8 cellular contexts compared by ENCODE assay signal in the genomic region with DNA sequence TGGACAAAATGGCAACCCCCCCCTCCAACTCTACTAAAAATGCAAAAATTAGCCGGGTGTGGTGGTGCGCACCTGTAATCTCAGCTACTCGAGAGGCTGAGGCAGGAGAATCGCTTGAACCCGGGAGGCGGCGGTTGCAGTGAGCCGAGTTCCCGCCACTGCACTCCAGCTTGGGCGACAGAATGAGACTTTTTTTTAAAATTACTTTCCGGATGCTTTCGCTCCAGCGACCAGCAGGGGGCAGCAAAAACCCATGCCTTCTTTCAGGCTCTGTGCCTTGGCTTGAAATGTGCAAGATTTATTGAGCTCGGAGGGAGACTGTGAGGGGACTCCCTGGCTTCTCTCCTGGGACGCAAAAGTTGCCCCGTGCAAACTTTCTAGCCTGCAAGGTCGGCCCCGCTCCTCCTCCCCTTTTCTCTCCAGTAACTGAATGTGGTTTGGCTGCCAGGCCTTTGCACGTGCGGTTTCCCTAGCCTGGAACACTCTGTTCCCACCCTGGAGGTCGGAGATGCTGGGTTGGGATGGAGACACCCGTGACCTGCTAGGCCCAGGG.
DNase-seq lines count a peak whose midpoint lies in the region; ATAC-seq, FAIRE-seq and TF ChIP-seq lines count a peak whose summit lies in the region.

No MANE protein-coding gene starts in this region.

- H3K36me3 ChIP-seq in H1 (ENCODE audit: control insufficient read depth in 2 of 4, insufficient read depth in 4 of 4, low read length in 3 of 4) (no peaks in the 10 kb centered on the region), mesendoderm (ENCODE audit: control insufficient read depth, insufficient read depth, low read length) (no peaks in the 10 kb centered on the region)

- no peaks in the 10 kb centered on the region for H3K36me3 Mint-ChIP-seq in activated CD8-positive, alpha-beta T cell treated with anti-CD3 and anti-CD28 coated beads, Interleukin-2, amount 10 ng/mL, durations not matched to agents 7 days and 5 days (ENCODE audit: low read depth)

- H3K79me1 ChIP-seq in H1 (ENCODE audit: low read depth, low read length) (no peaks in the 10 kb centered on the region), mesendoderm (ENCODE audit: low read length) (no peaks in the 10 kb centered on the region)

- no peaks in the 10 kb centered on the region for H4K20me1 ChIP-seq in H1 (replicated peaks in 1 of 2; ENCODE audit: control insufficient read depth in 1 of 2, insufficient read depth in 2 of 2, low read length in 2 of 2)

- H3K4me1 Mint-ChIP-seq in activated CD8-positive, alpha-beta T cell treated with anti-CD3 and anti-CD28 coated beads, Interleukin-2, amount 10 ng/mL, durations not matched to agents 7 days and 5 days (ENCODE audit: low read depth) = peaks cover 4% of the 10 kb centered on the region

- H4K91ac ChIP-seq in H1 (replicated peaks; ENCODE audit: insufficient read length, low read length) = no peak overlapping the region

- H2BK120ac ChIP-seq in H1 (replicated peaks; ENCODE audit: low read depth, low read length) = no peak overlapping the region
- H2BK120ac ChIP-seq in mesendoderm (ENCODE audit: low read depth, low read length) = no peak overlapping the region

- H3K27me3 ChIP-seq in H1 (replicated peaks in 1 of 4; ENCODE audit: control insufficient read depth in 3 of 4, extremely low read depth in 1 of 4, insufficient read depth in 3 of 4, low read length in 3 of 4) = peaks cover 0 to 8% (median 4%) of the 10 kb centered on the region in 4 experiments; a peak in 4 of 7 replicates
- H3K27me3 ChIP-seq in mesendoderm (ENCODE audit: insufficient read depth, low read length, poor library complexity) = no peaks in the 10 kb centered on the region

- TF ChIP-seq POLR2A in H1 (IDR thresholded peaks at IDR 0.05; ENCODE audit: control extremely low read depth in 1 of 2, low read depth in 2 of 2, low read length in 2 of 2) = no peak

- H3K4me3 ChIP-seq in H1 (ENCODE audit: extremely low read depth in 1 of 4, insufficient read depth in 2 of 4, low read depth in 3 of 4, low read length in 4 of 4) = no peak overlapping the region
- no peak overlapping the region for H3K4me3 ChIP-seq in mesendoderm (ENCODE audit: low read length)

- no peak overlapping the region for H2BK12ac ChIP-seq in H1 (ENCODE audit: low read depth, low read length)

- FAIRE-seq in GM18507 (lab: Jason Lieb, UNC) = peak; percentile 79
- FAIRE-seq in H1 (lab: Jason Lieb, UNC) = no peak

- no peaks in the 10 kb centered on the region for H3K9me3 Mint-ChIP-seq in activated CD8-positive, alpha-beta T cell treated with anti-CD3 and anti-CD28 coated beads, Interleukin-2, amount 10 ng/mL, durations not matched to agents 7 days and 5 days (ENCODE audit: insufficient read depth)

- no peak for TF ChIP-seq EP300 in H1 (IDR thresholded peaks at IDR 0.05; ENCODE audit: borderline replicate concordance in 1 of 2, low read depth in 2 of 2, low read length in 2 of 2)

- no peak overlapping the region for H3K9ac ChIP-seq in H1 (replicated peaks in 1 of 4; ENCODE audit: extremely low read depth in 1 of 4, low read depth in 3 of 4, low read length in 3 of 4)
- no peak overlapping the region for H3K9ac ChIP-seq in mesendoderm (ENCODE audit: low read length)

- POLR2A ChIA-PET in activated CD8-positive, alpha-beta T cell treated with anti-CD3 and anti-CD28 coated beads, Interleukin-2, amount 10 ng/mL, durations not matched to agents 7 days and 5 days (lab: Charles Lee) = no interaction called here
- POLR2A ChIA-PET in H1 (lab: Charles Lee; ENCODE audit: partially characterized antibody) = no interaction called here

- H3K14ac ChIP-seq in H1 (ENCODE audit: insufficient read length) = no peak overlapping the region

- H3K4me2 ChIP-seq in H1 (ENCODE audit: insufficient read depth in 1 of 2, low read depth in 2 of 2, low read length in 2 of 2) = no peak overlapping the region
- no peak overlapping the region for H3K4me2 ChIP-seq in mesendoderm (ENCODE audit: low read length)

- H3K56ac ChIP-seq in H1 (replicated peaks; ENCODE audit: insufficient read length, low read depth, low read length) = no peak overlapping the region
- no peak overlapping the region for H3K56ac ChIP-seq in mesendoderm (ENCODE audit: low read length)

- peaks cover 3% of the 10 kb centered on the region for H3K27me3 Mint-ChIP-seq in activated CD8-positive, alpha-beta T cell treated with anti-CD3 and anti-CD28 coated beads, Interleukin-2, amount 10 ng/mL, durations not matched to agents 7 days and 5 days (ENCODE audit: low read depth)

- H4K8ac ChIP-seq in H1 (ENCODE audit: extremely low read depth, insufficient read depth, low read length) = no peak overlapping the region
- H4K8ac ChIP-seq in mesendoderm (ENCODE audit: low read depth, low read length) = no peak overlapping the region

- H3K9me3 ChIP-seq in H1 (ENCODE audit: insufficient read depth in 2 of 2, low read depth in 1 of 2, low read length in 1 of 2) = peaks cover 6% of the 10 kb centered on the region in 2 experiments; a peak in 2 of 4 replicates

- H3K4me1 ChIP-seq in H1 (replicated peaks in 1 of 4; ENCODE audit: control insufficient read depth in 3 of 4, insufficient read depth in 4 of 4, low read length in 3 of 4) (no peaks in the 10 kb centered on the region), mesendoderm (ENCODE audit: control insufficient read depth, low read depth, low read length) (no peaks in the 10 kb centered on the region)

- H2AFZ ChIP-seq in H1 (ENCODE audit: low read length) = no peak overlapping the region

- peak; percentile 74 to 79 for TF ChIP-seq RAD21 in H1 (IDR thresholded peaks at IDR 0.05 in 1 of 2, conservative IDR thresholded peaks at IDR 0.05 in 1 of 2; ENCODE audit: low read depth in 2 of 2, low read length in 2 of 2)

- DNase-seq in AG08395 (ENCODE audit: low spot score) (peak; percentile 74), GM18507 (ENCODE audit: extremely low spot score, insufficient read length, low read depth) (peak; percentile 42), NCI-H446 treated with DMSO at 0.1 percent for 48 hours (lab: John Stamatoyannopoulos, UW) (peak; percentile 53), H1 (ENCODE audit: low read depth in 1 of 2, low spot score in 2 of 2) (peak in 1 of 2 experiments; percentile 92), mesendoderm (peak; percentile 73)
- peak; percentile 87 for DNase-seq in activated CD8-positive, alpha-beta T cell treated with anti-CD3 and anti-CD28 coated beads, Interleukin-2, amount 10 ng/mL, durations not matched to agents 7 days and 5 days
- DNase-seq in stimulated activated CD8-positive, alpha-beta memory T cell treated with anti-CD3 and anti-CD28 coated beads, Interleukin-2, amount 100 ng/mL, for 1 hour (ENCODE audit: low read depth in 2 of 2) = peak; percentile 48 to 58

- no peak overlapping the region for H2BK5ac ChIP-seq in H1 (ENCODE audit: low read depth, low read length)
- no peak overlapping the region for H2BK5ac ChIP-seq in mesendoderm (ENCODE audit: low read length)

- no peak overlapping the region for H4K5ac ChIP-seq in H1 (ENCODE audit: insufficient read length, low read depth, low read length)
- H4K5ac ChIP-seq in mesendoderm (ENCODE audit: low read length) = no peak overlapping the region

- TF ChIP-seq CTCF in H1 (IDR thresholded peaks at IDR 0.05; ENCODE audit: control extremely low read depth in 1 of 3, insufficient read depth in 1 of 3, low read depth in 1 of 3, low read length in 3 of 3) = peak; percentile 66 to 76 (median 71)

- H3K79me2 ChIP-seq in H1 (ENCODE audit: control insufficient read depth in 1 of 2, insufficient read depth in 2 of 2, low read length in 2 of 2) = no peaks in the 10 kb centered on the region
- no peaks in the 10 kb centered on the region for H3K79me2 ChIP-seq in mesendoderm (ENCODE audit: control insufficient read depth, insufficient read depth, low read length)

- WGBS in H1 (ENCODE audit: extremely low coverage in 1 of 2, insufficient coverage in 1 of 2, insufficient read length in 1 of 2, insufficient replicate concordance in 2 of 2, low coverage in 1 of 2, low lambda C conversion rate in 2 of 2, missing lambda C conversion rate in 1 of 2), 2 experiments = 34% methylated on average over 21 of the region's 22 CpGs; no CpG with 5 or more reads in 1 of the 2 experiments
- WGBS in mesendoderm (ENCODE audit: extremely low coverage, insufficient coverage, low lambda C conversion rate) = no CpG with 5 or more reads among the region's 22 CpGs

- no peak overlapping the region for H3K27ac Mint-ChIP-seq in activated CD8-positive, alpha-beta T cell treated with anti-CD3 and anti-CD28 coated beads, Interleukin-2, amount 10 ng/mL, durations not matched to agents 7 days and 5 days

- H2BK15ac ChIP-seq in H1 (ENCODE audit: low read length) (no peak overlapping the region), mesendoderm (replicated peaks; ENCODE audit: low read depth) (no peak overlapping the region)

- H3K23me2 ChIP-seq in H1 (ENCODE audit: low read depth, low read length) = no peaks in the 10 kb centered on the region

- no peak overlapping the region for H3K27ac ChIP-seq in H1 (ENCODE audit: low read depth, low read length)
- no peak overlapping the region for H3K27ac ChIP-seq in mesendoderm (ENCODE audit: low read depth, low read length)

- H3K18ac ChIP-seq in H1 (ENCODE audit: extremely low read depth, low read length) (no peak overlapping the region; the same call in 1 of the 2 replicates), mesendoderm (ENCODE audit: low read length) (no peak overlapping the region)

- CTCF ChIA-PET in activated CD8-positive, alpha-beta T cell treated with anti-CD3 and anti-CD28 coated beads, Interleukin-2, amount 10 ng/mL, durations not matched to agents 7 days and 5 days (lab: Charles Lee) = interaction anchor here (0.5 to 3.2 kb wide), 39 partner anchors 9 to 354 kb away, joined by 3 to 17 read pairs (median 4); partner anchors contain the start of gene DOHH
- CTCF ChIA-PET in H1 (lab: Charles Lee; ENCODE audit: partially characterized antibody) = interaction anchor here (0.6 to 6.1 kb wide), 42 partner anchors 9 to 336 kb away, joined by 3 to 48 read pairs (median 3); partner anchors contain the start of genes SMIM44 and TLE6

- no peak overlapping the region for H2AK5ac ChIP-seq in H1 (ENCODE audit: low read depth, low read length)
- no peak overlapping the region for H2AK5ac ChIP-seq in mesendoderm (ENCODE audit: low read length)

- no peak overlapping the region for H3K4me3 Mint-ChIP-seq in activated CD8-positive, alpha-beta T cell treated with anti-CD3 and anti-CD28 coated beads, Interleukin-2, amount 10 ng/mL, durations not matched to agents 7 days and 5 days

- no peak overlapping the region for H3K4ac ChIP-seq in H1 (replicated peaks; ENCODE audit: insufficient read length, low read depth, low read length)
- H3K4ac ChIP-seq in mesendoderm (ENCODE audit: low read depth, low read length) = no peak overlapping the region

- no peak overlapping the region for H2BK20ac ChIP-seq in H1 (ENCODE audit: low read length)

- H3K23ac ChIP-seq in H1 (ENCODE audit: insufficient read length) (no peak overlapping the region), mesendoderm (ENCODE audit: low read length) (no peak overlapping the region)

- peak; percentile 61 for ATAC-seq in activated CD8-positive, alpha-beta T cell treated with anti-CD3 and anti-CD28 coated beads, Interleukin-2, amount 10 ng/mL, durations not matched to agents 7 days and 5 days
- no peak for ATAC-seq in GM21737 (IDR thresholded peaks at IDR 0.05; ENCODE audit: unreplicated experiment)

TF ChIP-seq in H1, 55 proteins besides CTCF, POLR2A, EP300 and RAD21 (continues in another document):
- TF ChIP-seq KDM1A (IDR thresholded peaks at IDR 0.05; ENCODE audit: borderline replicate concordance, low read length) = peak; percentile 20; the same call in 1 of the 2 replicates
